ENCODE assay signal across 10 cellular contexts in genomic region chrX:102832661-102833060, GRCh38.
DNase-seq lines count a peak whose midpoint lies in the region; ATAC-seq and TF ChIP-seq lines count a peak whose summit lies in the region.
"Had no signal": no experiment of that assay in that cellular context is flagged by ENCODE, and none has a peak within 500 bp of the region (broad histone marks: within the 10 kb centered on the region; RNA-seq: fewer than 3 reads in every experiment).

No MANE protein-coding gene starts in this region.

- no peak overlapping the region for H3K4me2 ChIP-seq in smooth muscle cell

- H3F3A ChIP-seq in smooth muscle cell (ENCODE audit: low read depth): no peaks in the 10 kb centered on the region

- no peaks in the 10 kb centered on the region for H3K27me3 ChIP-seq in smooth muscle cell (ENCODE audit: low read depth)
- H3K27me3 ChIP-seq in psoas muscle (ENCODE audit: insufficient read depth in 3 of 3, low read length in 2 of 3): peaks cover 0 to 2% (median 0%) of the 10 kb centered on the region in 3 donors
- H3K27me3 ChIP-seq: thyroid gland had no signal

- no peak for TF ChIP-seq CTCF in fibroblast of the aortic adventitia (IDR thresholded peaks at IDR 0.05; ENCODE audit: insufficient read depth, low read length)
- TF ChIP-seq CTCF in smooth muscle cell (IDR thresholded peaks at IDR 0.05; ENCODE audit: borderline replicate concordance, insufficient read depth, poor library complexity, severe bottlenecking): no peak
- no peak for TF ChIP-seq CTCF in psoas muscle (IDR thresholded peaks at IDR 0.05)

- H4K20me1 ChIP-seq in smooth muscle cell (ENCODE audit: low read depth): no peaks in the 10 kb centered on the region

- H3K4me1 ChIP-seq in smooth muscle cell (ENCODE audit: low read depth) (no peaks in the 10 kb centered on the region), psoas muscle (no peaks in the 10 kb centered on the region)
- H3K4me1 ChIP-seq: thyroid gland had no signal

- H3K9ac ChIP-seq in smooth muscle cell (ENCODE audit: low read depth): peak overlapping the region; percentile 63

- H3K9me3 ChIP-seq in smooth muscle cell (replicated peaks; ENCODE audit: low read depth) (no peaks in the 10 kb centered on the region), psoas muscle (no peaks in the 10 kb centered on the region)
- H3K9me3 ChIP-seq: thyroid gland had no signal

- H3K36me3 ChIP-seq in smooth muscle cell (ENCODE audit: low read depth) (no peaks in the 10 kb centered on the region), psoas muscle (ENCODE audit: insufficient read depth in 1 of 2, low read depth in 1 of 2) (peaks cover 0 to 4% of the 10 kb centered on the region in 2 donors)
- H3K36me3 ChIP-seq: thyroid gland had no signal

- H3K27ac ChIP-seq in smooth muscle cell (ENCODE audit: low read depth) (peak overlapping the region; percentile 84), psoas muscle (no peak overlapping the region)
- H3K27ac ChIP-seq: thyroid gland had no signal

- H3K4me3 ChIP-seq in fibroblast of the aortic adventitia (ENCODE audit: low read depth, low read length) (no peak overlapping the region), smooth muscle cell (no peak overlapping the region), psoas muscle (no peak overlapping the region)
- H3K4me3 ChIP-seq: thyroid gland had no signal

- ATAC-seq in psoas muscle: no peak

- intact Hi-C loops in psoas muscle (cut with DNase I): loop anchor here in 1 of 2 donors (10.0 kb wide), 1 partner anchor 188 kb away; no protein-coding TSS in a partner anchor

- peak; percentile 5 for DNase-seq in NCI-H2171 treated with DMSO at 0.1 percent for 48 hours (lab: John Stamatoyannopoulos, UW)
- no peak for DNase-seq in NCI-H2171 (lab: John Stamatoyannopoulos, UW)
- DNase-seq in OCI-M1 (lab: John Stamatoyannopoulos, UW): peak; percentile 0
- peak; percentile 29 for DNase-seq in fibroblast of the aortic adventitia (ENCODE audit: low read depth)
- DNase-seq in smooth muscle cell (lab: John Stamatoyannopoulos, UW; ENCODE audit: unreplicated experiment): no peak
- DNase-seq in epidermal melanocyte (ENCODE audit: insufficient read length, low spot score): no peak
- no peak for DNase-seq in activated naive CD4-positive, alpha-beta T cell treated with Interleukin-2 at 50 U/mL for 16 hours
- no peak for DNase-seq in psoas muscle
- DNase-seq: NCI-H1694 had no signal

- 60% methylated on average over 5 of the region's 5 CpGs for WGBS in smooth muscle cell (ENCODE audit: low lambda C conversion rate)
- whole genome bisulfite sequencing in psoas muscle, 3 donors: 70 to 92% (median 89%) methylated on average over 5 of the region's 5 CpGs

- no peaks in the 10 kb centered on the region for H3K79me2 ChIP-seq in smooth muscle cell (ENCODE audit: low read depth)

- H2AFZ ChIP-seq in smooth muscle cell (ENCODE audit: low read depth): no peak overlapping the region

Comparison
In these comparisons a context has a peak if more than half of its experiments do, and no peak if none do; other contexts are left out.
1. DNase-seq: peak in NCI-H2171 treated with DMSO at 0.1 percent for 48 hours (single experiment), OCI-M1 (single experiment) and fibroblast of the aortic adventitia (single experiment); none in NCI-H2171 (single experiment), smooth muscle cell (single experiment), epidermal melanocyte (single experiment), activated naive CD4-positive, alpha-beta T cell treated with Interleukin-2 at 50 U/mL for 16 hours (single experiment) and psoas muscle (0 of 2).